Comparison of ENCODE assay signal across 1 cellular context in genomic region chr6:137731600-137731959, GRCh38.
TF ChIP-seq lines count a peak whose summit lies in the region.

No MANE protein-coding gene starts in this region.

TF ChIP-seq in HCT116, 20 proteins besides CTCF, POLR2A, EP300 and RAD21 (continued from another document):
- TF ChIP-seq ATF3 (IDR thresholded peaks at IDR 0.05) (no peak), SRF (IDR thresholded peaks at IDR 0.05; ENCODE audit: low read depth) (no peak), YY1 (IDR thresholded peaks at IDR 0.05; ENCODE audit: extremely low read depth, insufficient replicate concordance, low read depth, low read length) (no peak), MAX (IDR thresholded peaks at IDR 0.05) (no peak), SIN3A (IDR thresholded peaks at IDR 0.05; ENCODE audit: low read depth) (no peak), ZNF274 (IDR thresholded peaks at IDR 0.05; ENCODE audit: low read depth, low read length) (no peak)
